ENCODE assay signal across 8 cellular contexts in the genomic region with DNA sequence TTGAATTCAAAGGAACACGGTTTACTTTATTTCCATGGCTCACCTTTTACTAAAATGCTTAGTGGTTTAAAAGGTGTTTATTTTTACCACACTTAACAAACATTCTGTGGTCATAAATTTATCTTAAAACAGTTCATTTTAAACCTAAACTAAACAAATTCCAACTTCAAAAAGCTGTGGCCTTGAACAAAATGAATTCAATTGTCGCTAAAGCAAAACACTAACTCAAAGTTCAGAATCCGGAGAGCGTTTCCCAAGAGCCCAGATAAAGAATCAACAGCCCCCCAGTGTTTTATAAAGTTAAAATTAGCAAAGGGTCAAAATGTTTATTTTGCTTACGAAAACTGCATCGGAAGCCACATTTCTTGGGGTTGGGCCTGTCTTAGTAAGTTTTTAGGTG. TPM values are rescaled to one million over a fixed set of nuclear protein-coding genes. Genes with fewer than 3 reads are reported as not detected.
A peak's percentile ranks its signal among the peaks of the same experiment; 100 is the strongest.
DNase-seq lines count a peak whose midpoint lies in the region; ATAC-seq lines count a peak whose summit lies in the region.

No MANE protein-coding gene starts in this region.

- H3K9me3 ChIP-seq in HUES48 (ENCODE audit: control insufficient read depth, insufficient read depth, low read length) (no peaks in the 10 kb centered on the region), iPS-18a (ENCODE audit: control insufficient read depth, low read depth, low read length) (no peaks in the 10 kb centered on the region)

- H3K4me3 ChIP-seq in HUES48 (ENCODE audit: low read depth, low read length) (peak overlapping the region; percentile 98), iPS-18a (ENCODE audit: low read length) (peak overlapping the region; percentile 100)

- H3K4me1 ChIP-seq in HUES48 (ENCODE audit: control insufficient read depth, insufficient read depth, low read length): peaks cover 13% of the 10 kb centered on the region; the same call in 1 of the 2 replicates
- H3K4me1 ChIP-seq in iPS-18a (ENCODE audit: control insufficient read depth, low read depth, low read length): no peaks in the 10 kb centered on the region

- H3K27ac Mint-ChIP-seq in activated T-helper 17 cell treated with anti-CD3 and anti-CD28 coated beads, Interleukin-2, amount 50 U/mL, for 72 hours: peak overlapping the region; percentile 98
- H3K27ac Mint-ChIP-seq in stimulated activated memory B cell treated with anti-CD40 and anti-IgM and Interleukin-4, amounts not matched to agents 10 μg/mL and 1 μg/mL and 100 μg/mL, for 72 hours: peak overlapping the region; percentile 99

- peak overlapping the region; percentile 97 for H3K9ac ChIP-seq in HUES48 (ENCODE audit: low read depth, low read length)
- H3K9ac ChIP-seq in iPS-18a (ENCODE audit: low read length): peak overlapping the region; percentile 100

- H3K4me3 Mint-ChIP-seq in activated T-helper 17 cell treated with anti-CD3 and anti-CD28 coated beads, Interleukin-2, amount 50 U/mL, for 72 hours: peak overlapping the region; percentile 96
- H3K4me3 Mint-ChIP-seq in stimulated activated memory B cell treated with anti-CD40 and anti-IgM and Interleukin-4, amounts not matched to agents 10 μg/mL and 1 μg/mL and 100 μg/mL, for 72 hours: peak overlapping the region; percentile 98

- H3K27ac ChIP-seq in HUES48 (ENCODE audit: low read depth, low read length): peak overlapping the region; percentile 98
- peak overlapping the region; percentile 85 for H3K27ac ChIP-seq in iPS-18a (ENCODE audit: low read length)

- ATAC-seq in activated T-helper 17 cell treated with anti-CD3 and anti-CD28 coated beads, Interleukin-2, amount 50 U/mL, for 72 hours (replicated peaks): no peak
- no peak for ATAC-seq in stimulated activated memory B cell treated with anti-CD40 and anti-IgM and Interleukin-4, amounts not matched to agents 10 μg/mL and 1 μg/mL and 100 μg/mL, for 72 hours
- ATAC-seq in HG03097 (IDR thresholded peaks at IDR 0.05; ENCODE audit: low FRiP score, unreplicated experiment): no peak
- no peak for ATAC-seq in HG02759 (IDR thresholded peaks at IDR 0.05; ENCODE audit: unreplicated experiment)

- H3K27me3 ChIP-seq in HUES48 (ENCODE audit: control insufficient read depth, insufficient read depth, low read length) (no peaks in the 10 kb centered on the region), iPS-18a (ENCODE audit: control insufficient read depth, insufficient read depth, low read length) (no peaks in the 10 kb centered on the region)

- no peaks in the 10 kb centered on the region for H3K27me3 Mint-ChIP-seq in activated T-helper 17 cell treated with anti-CD3 and anti-CD28 coated beads, Interleukin-2, amount 50 U/mL, for 72 hours
- H3K27me3 Mint-ChIP-seq in stimulated activated memory B cell treated with anti-CD40 and anti-IgM and Interleukin-4, amounts not matched to agents 10 μg/mL and 1 μg/mL and 100 μg/mL, for 72 hours: no peaks in the 10 kb centered on the region

- no peaks in the 10 kb centered on the region for H3K9me3 Mint-ChIP-seq in activated T-helper 17 cell treated with anti-CD3 and anti-CD28 coated beads, Interleukin-2, amount 50 U/mL, for 72 hours
- no peaks in the 10 kb centered on the region for H3K9me3 Mint-ChIP-seq in stimulated activated memory B cell treated with anti-CD40 and anti-IgM and Interleukin-4, amounts not matched to agents 10 μg/mL and 1 μg/mL and 100 μg/mL, for 72 hours

- peaks cover 8% of the 10 kb centered on the region for H3K4me1 Mint-ChIP-seq in activated T-helper 17 cell treated with anti-CD3 and anti-CD28 coated beads, Interleukin-2, amount 50 U/mL, for 72 hours
- peaks cover 41% of the 10 kb centered on the region for H3K4me1 Mint-ChIP-seq in stimulated activated memory B cell treated with anti-CD40 and anti-IgM and Interleukin-4, amounts not matched to agents 10 μg/mL and 1 μg/mL and 100 μg/mL, for 72 hours

- H3K36me3 Mint-ChIP-seq in activated T-helper 17 cell treated with anti-CD3 and anti-CD28 coated beads, Interleukin-2, amount 50 U/mL, for 72 hours (ENCODE audit: low read depth): peaks cover 62% of the 10 kb centered on the region
- H3K36me3 Mint-ChIP-seq in stimulated activated memory B cell treated with anti-CD40 and anti-IgM and Interleukin-4, amounts not matched to agents 10 μg/mL and 1 μg/mL and 100 μg/mL, for 72 hours: peaks cover 7% of the 10 kb centered on the region

- DNase-seq in foreskin melanocyte (no peak), ecto neural progenitor cell (ENCODE audit: low spot score) (no peak)

- H3K36me3 ChIP-seq in HUES48 (ENCODE audit: control insufficient read depth, insufficient read depth, low read length) (peaks cover 4% of the 10 kb centered on the region), iPS-18a (ENCODE audit: control insufficient read depth, low read depth, low read length) (peaks cover 9% of the 10 kb centered on the region)

RNA-seq across cellular contexts. Expression of gene PUM1, which starts 1.4 kb away (rescaled TPM):
- 100 to 1,000 TPM; 109 to 114 TPM for total RNA-seq in activated T-helper 17 cell treated with anti-CD3 and anti-CD28 coated beads, Interleukin-2, amount 50 U/mL, for 72 hours
